ENCODE assay signal across 1 cellular context in genomic region chrX:136768469-136769084, GRCh38.
TF ChIP-seq lines count a peak whose summit lies in the region.

No MANE protein-coding gene starts in this region.

TF ChIP-seq in K562, 482 proteins besides CTCF, POLR2A, EP300 and RAD21 (continued from another document):
- TF ChIP-seq E2F6 (IDR thresholded peaks at IDR 0.05; ENCODE audit: borderline replicate concordance in 1 of 2, extremely low read depth in 1 of 2, insufficient read depth in 1 of 2, insufficient read length in 1 of 2, low read depth in 1 of 2, low read length in 1 of 2, poor library complexity in 1 of 2, severe bottlenecking in 1 of 2) (peak in 1 of 2 experiments; percentile 42), CUX1 (CRISPR knock-in tag; IDR thresholded peaks at IDR 0.05) (no peak), CBFA2T2 (conservative IDR thresholded peaks at IDR 0.05) (0 out of 2 replicates have a peak, but pooled peaks have one; percentile 22), CBX3 (IDR thresholded peaks at IDR 0.05; ENCODE audit: borderline replicate concordance in 1 of 2, low read length in 2 of 2) (0 out of 3 replicates have a peak, but pooled peaks of 1 of the 2 experiments have one; percentile 48), FOXJ3 (CRISPR knock-in tag; IDR thresholded peaks at IDR 0.05) (no peak), SOX6 (IDR thresholded peaks at IDR 0.05) (peak; percentile 93), PREB (CRISPR knock-in tag; IDR thresholded peaks at IDR 0.05) (no peak), PBX2 (CRISPR knock-in tag; IDR thresholded peaks at IDR 0.05; ENCODE audit: low read depth) (no peak), PBX2 (tag; conservative IDR thresholded peaks at IDR 0.05; ENCODE audit: low read depth) (0 out of 2 replicates have a peak, but pooled peaks have one; percentile 27), E2F5 (CRISPR knock-in tag; IDR thresholded peaks at IDR 0.05) (no peak), SLC30A9 (CRISPR knock-in tag; IDR thresholded peaks at IDR 0.05) (no peak), ZNF217 (CRISPR knock-in tag; IDR thresholded peaks at IDR 0.05) (no peak), TBP (optimal IDR thresholded peaks at IDR 0.05; ENCODE audit: low read depth, low read length) (peak; percentile 44), GATAD2A (IDR thresholded peaks at IDR 0.05) (no peak), ELF4 (CRISPR knock-in tag; IDR thresholded peaks at IDR 0.05) (no peak), ETV1 (tag; conservative IDR thresholded peaks at IDR 0.05; ENCODE audit: low read depth) (peak; percentile 67), KDM5B (IDR thresholded peaks at IDR 0.05; ENCODE audit: insufficient replicate concordance, low read depth, low read length) (peak; percentile 31), ZNF12 (CRISPR knock-in tag; IDR thresholded peaks at IDR 0.05) (no peak), E2F1 (CRISPR knock-in tag; IDR thresholded peaks at IDR 0.05) (no peak), ZNF561 (CRISPR knock-in tag; conservative IDR thresholded peaks at IDR 0.05) (no peak), CHAMP1 (IDR thresholded peaks at IDR 0.05) (no peak), RREB1 (CRISPR knock-in tag; IDR thresholded peaks at IDR 0.05) (no peak), ZNF384 (IDR thresholded peaks at IDR 0.05; ENCODE audit: low read depth, low read length) (peak; percentile 88), VEZF1 (CRISPR knock-in tag; IDR thresholded peaks at IDR 0.05) (peak; percentile 86)
TF ChIP-seq in K562: peak in this region for 83.
